Comparison of ENCODE assay signal across 15 cellular contexts in genomic region chr2:128155970-128156369, GRCh38.
"Had no signal": no experiment of that assay in that cellular context is flagged by ENCODE, and none has a peak within 500 bp of the region (broad histone marks: within the 10 kb centered on the region; RNA-seq: fewer than 3 reads in every experiment).

No MANE protein-coding gene starts in this region.

- H3K9me3 Mint-ChIP-seq: activated CD4-positive, alpha-beta memory T cell treated with anti-CD3 and anti-CD28 coated beads for 36 hours; activated naive CD8-positive, alpha-beta T cell treated with anti-CD3 and anti-CD28 coated beads for 36 hours; activated T-cell treated with anti-CD3 and anti-CD28 coated beads, Interleukin-2, amount 50 U/mL, for 4 hours; nephron progenitor cell had no signal

- H3K27me3 ChIP-seq: breast epithelium, sigmoid colon, transverse colon had no signal

- H3K27ac ChIP-seq: breast epithelium, prostate gland, sigmoid colon, transverse colon had no signal

- H3K4me3 ChIP-seq: breast epithelium, prostate gland, sigmoid colon, transverse colon had no signal

- H3K27me3 Mint-ChIP-seq: activated CD4-positive, alpha-beta memory T cell treated with anti-CD3 and anti-CD28 coated beads for 36 hours; activated naive CD8-positive, alpha-beta T cell treated with anti-CD3 and anti-CD28 coated beads for 36 hours had no signal

- DNase-seq: activated CD4-positive, alpha-beta memory T cell treated with anti-CD3 and anti-CD28 coated beads for 36 hours; activated gamma-delta T cell treated with Interleukin-2 at 50 U/mL for 16 hours; activated naive CD8-positive, alpha-beta T cell treated with anti-CD3 and anti-CD28 coated beads for 36 hours; activated T-cell treated with anti-CD3 and anti-CD28 coated beads, Interleukin-2, amount 50 U/mL, for 4 hours; anterior cingulate cortex; glutamatergic neuron; nephron progenitor cell; sigmoid colon; stimulated activated CD4-positive, alpha-beta T cell treated with anti-CD3 and anti-CD28 coated beads, Interleukin-12 subunit alpha, Interleukin-12 subunit beta, amount 100 ng/mL, for 4 hours; stimulated activated naive CD4-positive, alpha-beta T cell; substantia nigra; transverse colon had no signal

- H3K36me3 ChIP-seq: breast epithelium had no signal

- ATAC-seq: activated T-cell treated with anti-CD3 and anti-CD28 coated beads, Interleukin-2, amount 50 U/mL, for 4 hours; esophagus mucosa had no signal

- H3K4me3 Mint-ChIP-seq: activated CD4-positive, alpha-beta memory T cell treated with anti-CD3 and anti-CD28 coated beads for 36 hours; activated naive CD8-positive, alpha-beta T cell treated with anti-CD3 and anti-CD28 coated beads for 36 hours; activated T-cell treated with anti-CD3 and anti-CD28 coated beads, Interleukin-2, amount 50 U/mL, for 4 hours; nephron progenitor cell had no signal

- H3K9me3 ChIP-seq: breast epithelium, prostate gland, sigmoid colon, transverse colon had no signal

- H3K4me1 ChIP-seq: breast epithelium, prostate gland, transverse colon had no signal

- H3K27ac Mint-ChIP-seq: activated CD4-positive, alpha-beta memory T cell treated with anti-CD3 and anti-CD28 coated beads for 36 hours; activated naive CD8-positive, alpha-beta T cell treated with anti-CD3 and anti-CD28 coated beads for 36 hours; nephron progenitor cell had no signal

- H3K4me1 Mint-ChIP-seq: activated naive CD8-positive, alpha-beta T cell treated with anti-CD3 and anti-CD28 coated beads for 36 hours; nephron progenitor cell had no signal
